Comparison of ENCODE assay signal across 15 cellular contexts in genomic region chrX:133249659-133250058, GRCh38. TPM values are rescaled to one million over a fixed set of nuclear protein-coding genes. Genes with fewer than 3 reads are reported as not detected.
A peak's percentile ranks its signal among the peaks of the same experiment; 100 is the strongest.
DNase-seq lines count a peak whose midpoint lies in the region; ATAC-seq and TF ChIP-seq lines count a peak whose summit lies in the region.
"Had no signal": no experiment of that assay in that cellular context is flagged by ENCODE, and none has a peak within 500 bp of the region (broad histone marks: within the 10 kb centered on the region; RNA-seq: fewer than 3 reads in every experiment).

No MANE protein-coding gene starts in this region.

- DNase-seq in AG10803 (ENCODE audit: low read depth) (peak; percentile 1), GM03348 (ENCODE audit: low spot score) (peak; percentile 16), SW480 (ENCODE audit: low spot score) (peak; percentile 49), left kidney (ENCODE audit: low read depth, low spot score) (peak; percentile 12), anterior cingulate cortex (lab: John Stamatoyannopoulos, UW) (no peak), sciatic nerve (ENCODE audit: low spot score) (no peak), COLO668 (lab: John Stamatoyannopoulos, UW; ENCODE audit: unreplicated experiment) (no peak)
- DNase-seq: activated CD4-positive, CD25-positive, alpha-beta regulatory T cell treated with anti-CD3 and anti-CD28 coated beads, Interleukin-2, amount 50 U/mL, for 72 hours; activated T-cell treated with anti-CD3 and anti-CD28 coated beads, Interleukin-2, amount 50 U/mL, for 24 hours; adrenal gland; CD8-positive, alpha-beta memory T cell; left cardiac atrium had no signal

- intact Hi-C loops in sciatic nerve (cut with DNase I), result no loop called here

- no peak for ATAC-seq in sciatic nerve
- ATAC-seq in GM19328 (IDR thresholded peaks at IDR 0.05; ENCODE audit: unreplicated experiment), result no peak
- ATAC-seq: left cardiac atrium had no signal

- no peak for TF ChIP-seq CTCF in AG10803 (conservative IDR thresholded peaks at IDR 0.05; ENCODE audit: low read length)

- H3K4me3 ChIP-seq in AG10803 (ENCODE audit: low read length), result no peak overlapping the region
- H3K4me3 ChIP-seq: adrenal gland had no signal

RNA-seq across cellular contexts. Expression of gene TFDP3, which starts 31.5 kb away (rescaled TPM):
- not detected for total RNA-seq in sciatic nerve
- total RNA-seq: adrenal gland; CD8-positive, alpha-beta memory T cell; glomerular endothelial cell; left cardiac atrium; temporal lobe had no signal

Comparison
In these comparisons a context has a peak if more than half of its experiments do, and no peak if none do; other contexts are left out.
1. DNase-seq: peak in AG10803 (single experiment), GM03348 (single experiment), SW480 (single experiment) and left kidney (single experiment); none in anterior cingulate cortex (0 of 58), sciatic nerve (single experiment) and COLO668 (single experiment).